ENCODE assay signal across 19 cellular contexts in genomic region chr10:33034931-33035330, GRCh38.
DNase-seq lines count a peak whose midpoint lies in the region; ATAC-seq and TF ChIP-seq lines count a peak whose summit lies in the region.
"Had no signal": no experiment of that assay in that cellular context is flagged by ENCODE, and none has a peak within 500 bp of the region (broad histone marks: within the 10 kb centered on the region; RNA-seq: fewer than 3 reads in every experiment).

No MANE protein-coding gene starts in this region.

- H3K27me3 ChIP-seq in SK-N-SH (ENCODE audit: insufficient read depth) (no peaks in the 10 kb centered on the region), Panc1 (ENCODE audit: control insufficient read depth, insufficient read depth, low read length) (no peaks in the 10 kb centered on the region), neural progenitor cell (no peaks in the 10 kb centered on the region), suprapubic skin (no peaks in the 10 kb centered on the region), gastroesophageal sphincter (no peaks in the 10 kb centered on the region), left lung (no peaks in the 10 kb centered on the region)
- H3K27me3 ChIP-seq: BE2C, BLaER1 had no signal

- H3K79me2 ChIP-seq in SK-N-SH (ENCODE audit: insufficient read depth) (no peaks in the 10 kb centered on the region), neural progenitor cell (ENCODE audit: low read depth) (no peaks in the 10 kb centered on the region)

- H3K27ac ChIP-seq in SK-N-SH (ENCODE audit: low read depth in 2 of 2, low read length in 1 of 2) (peak overlapping the region in 1 of 2 experiments; percentile 2; a peak in 1 of 4 replicates), Panc1 (ENCODE audit: low read length) (peak overlapping the region; percentile 97; the same call in 1 of the 2 replicates), neural progenitor cell (peak overlapping the region; percentile 3), suprapubic skin (no peak overlapping the region), gastroesophageal sphincter (no peak overlapping the region), left lung (no peak overlapping the region)
- H3K27ac ChIP-seq: BLaER1 had no signal

- H3K4me3 ChIP-seq in SK-N-SH (ENCODE audit: low read depth in 2 of 2, low read length in 1 of 2) (no peak overlapping the region), Panc1 (ENCODE audit: low read depth in 2 of 2, low read length in 2 of 2) (no peak overlapping the region), neural progenitor cell (no peak overlapping the region), suprapubic skin (no peak overlapping the region), gastroesophageal sphincter (no peak overlapping the region), left lung (no peak overlapping the region)
- H3K4me3 ChIP-seq: BLaER1 had no signal

- H4K20me1 ChIP-seq in SK-N-SH (ENCODE audit: insufficient read depth), result no peaks in the 10 kb centered on the region
- H4K20me1 ChIP-seq in neural progenitor cell (ENCODE audit: low read depth), result no peaks in the 10 kb centered on the region
- H4K20me1 ChIP-seq: BLaER1 had no signal

- no peak overlapping the region for H3K4me2 ChIP-seq in SK-N-SH
- H3K4me2 ChIP-seq in neural progenitor cell, result no peak overlapping the region
- H3K4me2 ChIP-seq: BLaER1 had no signal

- no peak for ATAC-seq in SK-N-SH treated with all-trans-retinoic acid at 6 μM for 48 hours
- ATAC-seq in Panc1, result no peak
- no peak for ATAC-seq in gastroesophageal sphincter
- ATAC-seq in left lung, result no peak

- TF ChIP-seq CTCF in SK-N-SH (IDR thresholded peaks at IDR 0.05) (no peak), Panc1 (IDR thresholded peaks at IDR 0.05) (no peak), neural progenitor cell (IDR thresholded peaks at IDR 0.05) (no peak), suprapubic skin (IDR thresholded peaks at IDR 0.05) (no peak), gastroesophageal sphincter (IDR thresholded peaks at IDR 0.05) (no peak), left lung (IDR thresholded peaks at IDR 0.05) (no peak)

- peaks cover 2% of the 10 kb centered on the region for H3K27me3 Mint-ChIP-seq in neural progenitor cell (ENCODE audit: insufficient read depth, low read depth)
- H3K27me3 Mint-ChIP-seq: CD4-positive, alpha-beta memory T cell; CD4-positive, CD25-positive, alpha-beta regulatory T cell had no signal

- H3K4me3 Mint-ChIP-seq in neural progenitor cell, result no peak overlapping the region
- H3K4me3 Mint-ChIP-seq: CD14-positive monocyte; CD4-positive, alpha-beta memory T cell; CD4-positive, CD25-positive, alpha-beta regulatory T cell; CD8-positive, alpha-beta memory T cell had no signal

- H3K9ac ChIP-seq in SK-N-SH (no peak overlapping the region), neural progenitor cell (no peak overlapping the region)
- H3K9ac ChIP-seq: BLaER1 had no signal

- H3K9me3 ChIP-seq in SK-N-SH (no peaks in the 10 kb centered on the region), Panc1 (ENCODE audit: control insufficient read depth, insufficient read depth, low read depth, low read length) (no peaks in the 10 kb centered on the region), neural progenitor cell (ENCODE audit: low read depth) (no peaks in the 10 kb centered on the region), suprapubic skin (no peaks in the 10 kb centered on the region), gastroesophageal sphincter (no peaks in the 10 kb centered on the region), left lung (no peaks in the 10 kb centered on the region)
- H3K9me3 ChIP-seq: BE2C had no signal

- H2AFZ ChIP-seq in SK-N-SH (ENCODE audit: low read depth) (0 out of 2 replicates have a peak overlapping the region, but pooled peaks have one; percentile 35), neural progenitor cell (replicated peaks) (no peak overlapping the region)

- CTCF ChIA-PET in SK-N-SH (lab: Yijun Ruan, JAX) (no interaction called here), Panc1 (lab: Charles Lee) (no interaction called here)

- TF ChIP-seq EP300 in SK-N-SH (IDR thresholded peaks at IDR 0.05; ENCODE audit: borderline replicate concordance in 1 of 2, low read depth in 1 of 2, low read length in 1 of 2) (no peak), suprapubic skin (IDR thresholded peaks at IDR 0.05) (no peak), gastroesophageal sphincter (IDR thresholded peaks at IDR 0.05) (no peak)

- DNase-seq in SK-N-SH, result no peak
- no peak for DNase-seq in Panc1 (ENCODE audit: low read depth, low spot score)
- DNase-seq in neural progenitor cell (ENCODE audit: low spot score), result no peak
- DNase-seq in suprapubic skin (ENCODE audit: low spot score in 2 of 2), result no peak
- DNase-seq in left lung, result no peak
- DNase-seq: 8988T; ACHN; BE2C; C1 segment of cervical spinal cord; CD4-positive, alpha-beta memory T cell; CD4-positive, CD25-positive, alpha-beta regulatory T cell; CD8-positive, alpha-beta memory T cell; COR-L47; DMS79 treated with DMSO at 0.1 percent for 48 hours; GF-D8 had no signal

- H3F3A ChIP-seq in SK-N-SH (replicated peaks; ENCODE audit: insufficient read depth), result peaks cover 25% of the 10 kb centered on the region
- H3F3A ChIP-seq in neural progenitor cell (ENCODE audit: low read depth), result no peaks in the 10 kb centered on the region

- no peaks in the 10 kb centered on the region for H3K9me3 Mint-ChIP-seq in neural progenitor cell
- H3K9me3 Mint-ChIP-seq: CD4-positive, CD25-positive, alpha-beta regulatory T cell; CD8-positive, alpha-beta memory T cell had no signal

- no TSS peak for BruUV-seq in Panc1 (replicated peaks; lab: Mats Ljungman, UMichigan)

- POLR2A ChIA-PET in SK-N-SH (lab: Yijun Ruan, JAX), result no interaction called here
- POLR2A ChIA-PET in Panc1 (lab: Charles Lee), result no interaction called here

- 100% methylated on average over 1 of the region's 1 CpG for WGBS in SK-N-SH (ENCODE audit: low lambda C conversion rate)
- WGBS in suprapubic skin, result 84% methylated on average over 1 of the region's 1 CpG
- WGBS in gastroesophageal sphincter (ENCODE audit: low coverage in 1 of 2), 2 donors, result 50% methylated on average over 1 of the region's 1 CpG

- no peak for TF ChIP-seq RAD21 in SK-N-SH (IDR thresholded peaks at IDR 0.05; ENCODE audit: low read length)

- no peaks in the 10 kb centered on the region for H3K36me3 Mint-ChIP-seq in neural progenitor cell
- H3K36me3 Mint-ChIP-seq: CD14-positive monocyte; CD4-positive, CD25-positive, alpha-beta regulatory T cell; CD8-positive, alpha-beta memory T cell had no signal

- H3K36me3 ChIP-seq in SK-N-SH (replicated peaks in 1 of 2; ENCODE audit: control insufficient read depth in 1 of 2, insufficient read depth in 2 of 2, low read length in 1 of 2) (no peaks in the 10 kb centered on the region), Panc1 (ENCODE audit: control insufficient read depth, insufficient read depth, low read length) (no peaks in the 10 kb centered on the region), neural progenitor cell (no peaks in the 10 kb centered on the region), suprapubic skin (no peaks in the 10 kb centered on the region), gastroesophageal sphincter (no peaks in the 10 kb centered on the region), left lung (no peaks in the 10 kb centered on the region)
- H3K36me3 ChIP-seq: BE2C, BLaER1 had no signal

- peak overlapping the region; percentile 7 for H3K27ac Mint-ChIP-seq in neural progenitor cell
- H3K27ac Mint-ChIP-seq: CD14-positive monocyte; CD4-positive, CD25-positive, alpha-beta regulatory T cell had no signal

- in situ Hi-C loops in Panc1 (cut with HindIII; ENCODE audit: low pct_unique_long_range_greater_than_20kb, low sequenced_read_pairs), result no loop called here

- peaks cover 20% of the 10 kb centered on the region for H3K4me1 Mint-ChIP-seq in neural progenitor cell
- H3K4me1 Mint-ChIP-seq: CD14-positive monocyte had no signal

- no peak for TF ChIP-seq POLR2A in suprapubic skin (IDR thresholded peaks at IDR 0.05)
- TF ChIP-seq POLR2A in gastroesophageal sphincter (IDR thresholded peaks at IDR 0.05), result no peak

- H3K9me2 ChIP-seq in SK-N-SH, result no peaks in the 10 kb centered on the region

- H3K4me1 ChIP-seq in SK-N-SH (ENCODE audit: control insufficient read depth in 1 of 2, insufficient read depth in 2 of 2, low read depth in 1 of 2, low read length in 1 of 2), result peaks cover 0 to 12% of the 10 kb centered on the region in 2 experiments; a peak in 2 of 4 replicates
- peaks cover 22% of the 10 kb centered on the region for H3K4me1 ChIP-seq in Panc1 (ENCODE audit: control insufficient read depth, insufficient read depth, low read length)
- H3K4me1 ChIP-seq in neural progenitor cell, result peaks cover 14% of the 10 kb centered on the region
- H3K4me1 ChIP-seq in suprapubic skin, result peaks cover 9% of the 10 kb centered on the region
- H3K4me1 ChIP-seq in gastroesophageal sphincter, result peaks cover 0 to 19% (median 0%) of the 10 kb centered on the region in 3 donors
- H3K4me1 ChIP-seq in left lung, result no peaks in the 10 kb centered on the region
- H3K4me1 ChIP-seq: BE2C, BLaER1 had no signal

- intact Hi-C loops in Panc1 (cut with micrococcal nuclease; ENCODE audit: unreplicated experiment) (no loop called here), left lung (cut with DNase I) (no loop called here)

TF ChIP-seq in SK-N-SH, 30 proteins besides CTCF, POLR2A, EP300 and RAD21 (continues in another document):
- TF ChIP-seq EZH2phosphoT487 (IDR thresholded peaks at IDR 0.05; ENCODE audit: borderline replicate concordance, low read depth) (no peak), JUND (IDR thresholded peaks at IDR 0.05) (no peak), TAF1 (IDR thresholded peaks at IDR 0.05; ENCODE audit: borderline replicate concordance, low read depth, low read length) (no peak), CHD2 (IDR thresholded peaks at IDR 0.05; ENCODE audit: low read length, partially characterized antibody) (no peak)

TF ChIP-seq in SK-N-SH treated with all-trans-retinoic acid at 6 μM for 48 hours, 23 proteins besides CTCF, POLR2A, EP300 and RAD21 (continues in another document):
- TF ChIP-seq ZFP30 (CRISPR knock-in tag; IDR thresholded peaks at IDR 0.05), result no peak
- TF ChIP-seq RARB (CRISPR knock-in tag; IDR thresholded peaks at IDR 0.05), result no peak
- TF ChIP-seq GLIS3 (CRISPR knock-in tag; IDR thresholded peaks at IDR 0.05), result no peak
- no peak for TF ChIP-seq PPARA (CRISPR knock-in tag; IDR thresholded peaks at IDR 0.05; ENCODE audit: borderline replicate concordance)
- TF ChIP-seq PATZ1 (CRISPR knock-in tag; IDR thresholded peaks at IDR 0.05; ENCODE audit: borderline replicate concordance), result no peak

Comparison
In these comparisons a context has a peak if more than half of its experiments do, and no peak if none do; other contexts are left out.
1. H3K27ac ChIP-seq: peak in Panc1 (single experiment) and neural progenitor cell (single experiment); none in suprapubic skin (single experiment), gastroesophageal sphincter (0 of 4) and left lung (0 of 2).